28 cellular contexts compared by ENCODE assay signal in genomic region chr18:5305835-5306234, GRCh38.
"Had no signal": no experiment of that assay in that cellular context is flagged by ENCODE, and none has a peak within 500 bp of the region (broad histone marks: within the 10 kb centered on the region; RNA-seq: fewer than 3 reads in every experiment).

No MANE protein-coding gene starts in this region.

- H3K4me1 ChIP-seq: colonic mucosa, esophagus muscularis mucosa, esophagus squamous epithelium, foreskin keratinocyte, gastrocnemius medialis, gastroesophageal sphincter had no signal

- H3K9me3 ChIP-seq: colonic mucosa, esophagus muscularis mucosa, esophagus squamous epithelium, gastrocnemius medialis, gastroesophageal sphincter, heart left ventricle, heart right ventricle had no signal

- DNase-seq: colonic mucosa; cortex of kidney; dermis blood vessel endothelial cell; dorsolateral prefrontal cortex; effector CD4-positive, alpha-beta T cell; effector CD8-positive, alpha-beta T cell; effector memory CD4-positive, alpha-beta T cell; effector memory CD8-positive, alpha-beta T cell; endodermal cell; erythroblast; esophagus squamous epithelium; foreskin fibroblast; foreskin keratinocyte; foreskin melanocyte; gastrocnemius medialis; glutamatergic neuron; head of caudate nucleus; heart left ventricle; heart right ventricle had no signal

- ATAC-seq: effector memory CD8-positive, alpha-beta T cell; esophagus mucosa; foreskin keratinocyte; gastrocnemius medialis; gastroesophageal sphincter; heart left ventricle; heart right ventricle had no signal

- H3K27me3 ChIP-seq: colonic mucosa, dorsolateral prefrontal cortex, gastrocnemius medialis had no signal

- H3K36me3 ChIP-seq: colonic mucosa, esophagus muscularis mucosa, esophagus squamous epithelium, gastrocnemius medialis, gastroesophageal sphincter, heart left ventricle, heart right ventricle had no signal

- H3K4me3 ChIP-seq: colonic mucosa, coronary artery, dorsolateral prefrontal cortex, esophagus muscularis mucosa, esophagus squamous epithelium, gastrocnemius medialis, gastroesophageal sphincter, heart left ventricle, heart right ventricle had no signal

- H3K27ac ChIP-seq: colonic mucosa, coronary artery, dorsolateral prefrontal cortex, epithelial cell of prostate, esophagus muscularis mucosa, esophagus squamous epithelium, foreskin keratinocyte, gastrocnemius medialis, gastroesophageal sphincter, heart left ventricle, heart right ventricle had no signal

- FAIRE-seq: colon, endometrium, endothelial cell of umbilical vein, frontal cortex had no signal
